In genomic region chr1:227330709-227331108, GRCh38 we compare ENCODE assay signal across 13 cellular contexts. TPM values are rescaled to one million over a fixed set of nuclear protein-coding genes. Genes with fewer than 3 reads are reported as not detected.
DNase-seq lines count a peak whose midpoint lies in the region; ATAC-seq, FAIRE-seq and TF ChIP-seq lines count a peak whose summit lies in the region.
"Had no signal": no experiment of that assay in that cellular context is flagged by ENCODE, and none has a peak within 500 bp of the region (broad histone marks: within the 10 kb centered on the region; RNA-seq: fewer than 3 reads in every experiment).

No MANE protein-coding gene starts in this region.

- no peak overlapping the region for H3K9ac ChIP-seq in astrocyte (ENCODE audit: low read length)

- no peak overlapping the region for H3K4me3 Mint-ChIP-seq in astrocyte (ENCODE audit: unreplicated experiment)

- H3K9me3 ChIP-seq in astrocyte (ENCODE audit: insufficient read depth, low read depth, low read length): peaks cover 7% of the 10 kb centered on the region
- H3K9me3 ChIP-seq: HAP-1 had no signal

- TF ChIP-seq CTCF in AG09309 (IDR thresholded peaks at IDR 0.05; ENCODE audit: control insufficient read depth, insufficient read depth, low read depth, low read length, missing control alignments) (no peak), astrocyte (IDR thresholded peaks at IDR 0.05; ENCODE audit: insufficient read depth, low read depth, low read length) (no peak)

- DNase-seq in AG09309 (ENCODE audit: low read depth): peak; percentile 66
- peak; percentile 15 for DNase-seq in astrocyte (ENCODE audit: low read depth)
- peak; percentile 73 for DNase-seq in iris pigment epithelial cell (ENCODE audit: low read depth)
- DNase-seq in SW 1271 (lab: John Stamatoyannopoulos, UW): no peak
- DNase-seq in head of caudate nucleus: no peak
- no peak for DNase-seq in NCI-H1092 treated with DMSO at 0.1 percent for 48 hours (lab: John Stamatoyannopoulos, UW)
- DNase-seq: COR-L47; NCI-H1048; NCI-H69; NK-92 treated with Interleukin-12 subunit alpha and Interleukin-12 subunit beta, amount 100 ng/mL, for 24 hours had no signal

- intact Hi-C loops in head of caudate nucleus (cut with DNase I): no loop called here

- H3K27ac Mint-ChIP-seq in astrocyte (ENCODE audit: unreplicated experiment): no peak overlapping the region

- no peaks in the 10 kb centered on the region for H3K4me1 ChIP-seq in astrocyte (ENCODE audit: insufficient read depth, low read length)
- H3K4me1 ChIP-seq: HAP-1 had no signal

- no peak overlapping the region for H3K27ac ChIP-seq in astrocyte (ENCODE audit: low read depth, low read length)

- peaks cover 2% of the 10 kb centered on the region for H3K4me1 Mint-ChIP-seq in astrocyte (ENCODE audit: low read depth, unreplicated experiment)

- peaks cover 13% of the 10 kb centered on the region for H3K9me3 Mint-ChIP-seq in astrocyte (ENCODE audit: unreplicated experiment)

- ATAC-seq in GM21423 (IDR thresholded peaks at IDR 0.05; ENCODE audit: unreplicated experiment): peak; percentile 18

- H3K79me2 ChIP-seq in astrocyte (ENCODE audit: insufficient read depth, low read length): no peaks in the 10 kb centered on the region

- no peak for FAIRE-seq in astrocyte (lab: Jason Lieb, UNC)

- H3K4me3 ChIP-seq in AG09309 (ENCODE audit: control insufficient read depth, low read depth, low read length) (no peak overlapping the region), astrocyte (ENCODE audit: insufficient read depth, low read depth, low read length) (no peak overlapping the region)
- H3K4me3 ChIP-seq: HAP-1 had no signal

- no peak overlapping the region for H2AFZ ChIP-seq in astrocyte (ENCODE audit: low read depth, low read length)

- no peak overlapping the region for H3K4me2 ChIP-seq in astrocyte (ENCODE audit: low read length)

- H3K27me3 Mint-ChIP-seq in astrocyte (ENCODE audit: low read depth, unreplicated experiment): peaks cover 8% of the 10 kb centered on the region

- no peaks in the 10 kb centered on the region for H3K27me3 ChIP-seq in astrocyte (ENCODE audit: insufficient read depth, low read length)

- H3K36me3 ChIP-seq in astrocyte (ENCODE audit: insufficient read depth, low read length): no peaks in the 10 kb centered on the region
- H3K36me3 ChIP-seq: HAP-1 had no signal

- no peaks in the 10 kb centered on the region for H4K20me1 ChIP-seq in astrocyte (ENCODE audit: insufficient read depth, low read length)

- H3K36me3 Mint-ChIP-seq in astrocyte (ENCODE audit: low read depth, unreplicated experiment): no peaks in the 10 kb centered on the region

RNA-seq across cellular contexts. Expression of gene CDC42BPA, which starts 12.4 kb away (rescaled TPM):
- total RNA-seq in astrocyte: 31.2 and 34.5 TPM in 2 replicates
- total RNA-seq: OCI-LY7 had no signal

Comparison
In these comparisons a context has a peak if more than half of its experiments do, and no peak if none do; other contexts are left out.
1. DNase-seq: peak in AG09309 (single experiment), astrocyte (single experiment) and iris pigment epithelial cell (single experiment); none in SW 1271 (0 of 2), head of caudate nucleus (0 of 42) and NCI-H1092 treated with DMSO at 0.1 percent for 48 hours (single experiment).